Comparison of ENCODE assay signal across 17 cellular contexts in the genomic region with DNA sequence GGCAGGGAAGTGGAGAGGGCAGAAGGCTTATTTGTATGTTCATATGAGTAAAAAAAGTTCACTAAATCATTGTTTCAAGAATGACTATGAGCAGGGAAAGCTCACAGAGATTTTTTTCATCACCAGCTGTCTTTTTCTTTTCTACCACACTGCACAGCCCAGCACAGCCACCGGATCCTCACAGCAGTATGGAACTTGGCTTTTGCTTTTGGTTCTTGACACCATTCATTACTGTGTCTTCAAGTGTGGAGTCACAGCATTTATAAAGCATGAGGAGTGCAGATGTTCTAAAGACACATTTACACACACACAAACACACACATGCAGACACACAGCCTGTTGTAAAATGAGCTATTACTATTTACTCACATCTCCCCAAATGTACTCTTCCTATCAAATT.
DNase-seq lines count a peak whose midpoint lies in the region; ATAC-seq and TF ChIP-seq lines count a peak whose summit lies in the region.
"Had no signal": no experiment of that assay in that cellular context is flagged by ENCODE, and none has a peak within 500 bp of the region (broad histone marks: within the 10 kb centered on the region; RNA-seq: fewer than 3 reads in every experiment).

No MANE protein-coding gene starts in this region.

- H3K9me3 ChIP-seq in MM.1S (replicated peaks; ENCODE audit: insufficient read depth, low read length) (no peaks in the 10 kb centered on the region), mucosa of descending colon (no peaks in the 10 kb centered on the region)
- H3K9me3 ChIP-seq: BLaER1 treated with 17β-estradiol and CSF1 and Interleukin-3, amounts not matched to agents 10 nM and 100 nM; left ventricle myocardium inferior; transverse colon had no signal

- peak; percentile 40 for ATAC-seq in GM21619 (IDR thresholded peaks at IDR 0.05; ENCODE audit: unreplicated experiment)
- peak; percentile 35 for ATAC-seq in mucosa of descending colon
- ATAC-seq: natural killer cell treated with Interleukin-12 subunit alpha and Interleukin-12 subunit beta and Interleukin-15 and Interleukin-18, amount 100 ng/mL, for 72 hours had no signal

- peak; percentile 12 for TF ChIP-seq CTCF in GM12864 (IDR thresholded peaks at IDR 0.05; ENCODE audit: low read depth, low read length, missing control alignments)
- TF ChIP-seq CTCF in MM.1S (IDR thresholded peaks at IDR 0.05; ENCODE audit: low read length) = no peak
- no peak for TF ChIP-seq CTCF in mucosa of descending colon (IDR thresholded peaks at IDR 0.05)
- TF ChIP-seq CTCF in GM10248 (IDR thresholded peaks at IDR 0.05; ENCODE audit: control extremely low read depth, extremely low read depth, low read depth, missing control alignments) = no peak

- H3K27ac ChIP-seq in MM.1S (ENCODE audit: low read length) = no peak overlapping the region
- H3K27ac ChIP-seq: BLaER1 treated with 17β-estradiol and CSF1 and Interleukin-3, amounts not matched to agents 10 nM and 100 nM; left ventricle myocardium inferior; transverse colon had no signal

- H3K36me3 ChIP-seq in MM.1S (replicated peaks; ENCODE audit: insufficient read depth, low read length) (no peaks in the 10 kb centered on the region), mucosa of descending colon (ENCODE audit: low read depth) (no peaks in the 10 kb centered on the region)
- H3K36me3 ChIP-seq: BLaER1 treated with 17β-estradiol and CSF1 and Interleukin-3, amounts not matched to agents 10 nM and 100 nM; left ventricle myocardium inferior; transverse colon had no signal

- no peak overlapping the region for H2AFZ ChIP-seq in MM.1S (ENCODE audit: low read length)

- H3K4me1 ChIP-seq in MM.1S (ENCODE audit: low read length) (peaks cover 25% of the 10 kb centered on the region), mucosa of descending colon (ENCODE audit: low read depth) (no peaks in the 10 kb centered on the region)

- no peak overlapping the region for H3K4me2 ChIP-seq in MM.1S (ENCODE audit: low read depth, low read length)
- H3K4me2 ChIP-seq: BLaER1 treated with 17β-estradiol and CSF1 and Interleukin-3, amounts not matched to agents 10 nM and 100 nM had no signal

- CTCF ChIA-PET in GM10248 (lab: Yijun Ruan, JAX) = interaction anchor here (1.0 to 3.1 kb wide), 5 partner anchors 10 to 704 kb away, joined by 3 to 13 read pairs (median 7); no protein-coding TSS in a partner anchor

- H3K4me3 ChIP-seq in GM12864 (ENCODE audit: low read depth, low read length) = no peak overlapping the region
- no peak overlapping the region for H3K4me3 ChIP-seq in MM.1S (ENCODE audit: low read length)
- H3K4me3 ChIP-seq in mucosa of descending colon = no peak overlapping the region
- H3K4me3 ChIP-seq: BLaER1 treated with 17β-estradiol and CSF1 and Interleukin-3, amounts not matched to agents 10 nM and 100 nM; left ventricle myocardium inferior; transverse colon had no signal

- H3K79me2 ChIP-seq in MM.1S (ENCODE audit: low read length) = no peaks in the 10 kb centered on the region

- intact Hi-C loops in mucosa of descending colon (cut with DNase I, micrococcal nuclease) = no loop called here

- H3K9me2 ChIP-seq in MM.1S (replicated peaks; ENCODE audit: insufficient read depth, low read length) = no peaks in the 10 kb centered on the region

- H3K27me3 ChIP-seq in MM.1S (replicated peaks; ENCODE audit: insufficient read depth, low read length) = no peaks in the 10 kb centered on the region
- H3K27me3 ChIP-seq: BLaER1 treated with 17β-estradiol and CSF1 and Interleukin-3, amounts not matched to agents 10 nM and 100 nM; transverse colon had no signal

- no peak overlapping the region for H3K9ac ChIP-seq in MM.1S (ENCODE audit: low read length)
- H3K9ac ChIP-seq: BLaER1 treated with 17β-estradiol and CSF1 and Interleukin-3, amounts not matched to agents 10 nM and 100 nM had no signal

- POLR2A ChIA-PET in GM10248 (lab: Yijun Ruan, JAX) = no interaction called here

- peaks cover 13% of the 10 kb centered on the region for H3F3A ChIP-seq in MM.1S (ENCODE audit: insufficient read depth, low read length)

- DNase-seq in GM12864 (ENCODE audit: low read depth) (no peak), MM.1S (peak; percentile 39), mucosa of descending colon (no peak), UCSD-AML1 (lab: John Stamatoyannopoulos, UW; ENCODE audit: unreplicated experiment) (no peak), AG08395 (ENCODE audit: low spot score) (no peak), cerebellar nuclear complex (lab: John Stamatoyannopoulos, UW) (no peak), GM10248 (ENCODE audit: extremely low spot score) (no peak)
- DNase-seq: activated CD4-positive, alpha-beta T cell treated with anti-CD3 and anti-CD28 coated beads, Interleukin-2, amount 10 ng/mL, durations not matched to agents 7 days and 5 days; Kasumi-1; left ventricle myocardium inferior; NCI-H1694; retina; stimulated activated CD8-positive, alpha-beta memory T cell treated with anti-CD3 and anti-CD28 coated beads, Interleukin-4, amount 100 ng/mL, for 48 hours; transverse colon had no signal

- H4K20me1 ChIP-seq in MM.1S (ENCODE audit: insufficient read depth, low read length) = no peaks in the 10 kb centered on the region
- H4K20me1 ChIP-seq: BLaER1 treated with 17β-estradiol and CSF1 and Interleukin-3, amounts not matched to agents 10 nM and 100 nM had no signal
